ENCODE assay signal across 28 cellular contexts in genomic region chr6:168794515-168794914, GRCh38.
"Had no signal": no experiment of that assay in that cellular context is flagged by ENCODE, and none has a peak within 500 bp of the region (broad histone marks: within the 10 kb centered on the region; RNA-seq: fewer than 3 reads in every experiment).

No MANE protein-coding gene starts in this region.

- H3K4me1 Mint-ChIP-seq: naive B cell; stimulated activated memory B cell treated with anti-CD40 and anti-IgM and Interleukin-4, amounts not matched to agents 10 μg/mL and 1 μg/mL and 100 μg/mL, for 72 hours; stimulated activated naive CD8-positive, alpha-beta T cell treated with anti-CD3 and anti-CD28 coated beads, Interleukin-15, amount 100 ng/mL, for 72 hours had no signal

- H3K27me3 ChIP-seq: ovary, right atrium auricular region, sigmoid colon, spleen, tibial nerve, upper lobe of left lung, vagina had no signal

- H3K4me3 ChIP-seq: left lung, lower lobe of right lung, ovary, right atrium auricular region, sigmoid colon, spleen, tibial nerve, upper lobe of left lung, vagina had no signal

- H3K27ac ChIP-seq: left lung, lower lobe of right lung, ovary, right atrium auricular region, sigmoid colon, spleen, tibial nerve, upper lobe of left lung, vagina had no signal

- H3K36me3 ChIP-seq: left lung, lower lobe of right lung, ovary, right atrium auricular region, sigmoid colon, spleen, tibial nerve, upper lobe of left lung, vagina had no signal

- H3K9me3 Mint-ChIP-seq: mesothelial cell of epicardium; natural killer cell treated with Interleukin-12 subunit alpha and Interleukin-12 subunit beta and Interleukin-15 and Interleukin-18, amount 100 ng/mL, for 72 hours; stimulated activated naive CD8-positive, alpha-beta T cell treated with anti-CD3 and anti-CD28 coated beads, Interleukin-15, amount 100 ng/mL, for 72 hours had no signal

- ATAC-seq: left colon; left lung; lower lobe of right lung; natural killer cell treated with Interleukin-12 subunit alpha and Interleukin-12 subunit beta and Interleukin-15 and Interleukin-18, amount 100 ng/mL, for 72 hours; stimulated activated memory B cell treated with anti-CD40 and anti-IgM and Interleukin-4, amounts not matched to agents 10 μg/mL and 1 μg/mL and 100 μg/mL, for 72 hours; stimulated activated naive CD8-positive, alpha-beta T cell treated with anti-CD3 and anti-CD28 coated beads, Interleukin-15, amount 100 ng/mL, for 72 hours had no signal

- H3K27me3 Mint-ChIP-seq: stimulated activated memory B cell treated with anti-CD40 and anti-IgM and Interleukin-4, amounts not matched to agents 10 μg/mL and 1 μg/mL and 100 μg/mL, for 72 hours had no signal

- H3K9me3 ChIP-seq: lower lobe of right lung, ovary, right atrium auricular region, sigmoid colon, tibial nerve, upper lobe of left lung, vagina had no signal

- H3K36me3 Mint-ChIP-seq: immature natural killer cell; mesothelial cell of epicardium; naive B cell; natural killer cell treated with Interleukin-12 subunit alpha and Interleukin-12 subunit beta and Interleukin-15 and Interleukin-18, amount 100 ng/mL, for 72 hours; stimulated activated memory B cell treated with anti-CD40 and anti-IgM and Interleukin-4, amounts not matched to agents 10 μg/mL and 1 μg/mL and 100 μg/mL, for 72 hours had no signal

- DNase-seq: hypothalamus; immature natural killer cell; kidney; left colon; left lung; lower lobe of right lung; mammary epithelial cell; mesenchymal stem cell; naive B cell; ovary; sigmoid colon; small intestine; spleen; stimulated activated CD4-positive, alpha-beta T cell treated with anti-CD3 and anti-CD28 coated beads, Interleukin-1b, Interleukin-23, amount 100 ng/mL, for 48 hours; stimulated activated CD4-positive, alpha-beta T cell treated with anti-CD3 and anti-CD28 coated beads, Interleukin-2, amount 100 ng/mL, for 48 hours; stimulated activated CD4-positive, alpha-beta T cell treated with anti-CD3 and anti-CD28 coated beads, Interleukin-4, amount 100 ng/mL, for 4 hours; stimulated activated CD8-positive, alpha-beta memory T cell treated with anti-CD3 and anti-CD28 coated beads, Interleukin-4, amount 100 ng/mL, for 48 hours; stimulated activated naive CD4-positive, alpha-beta T cell treated with Interleukin-2 at 50 U/mL for 16 hours; stimulated activated naive CD8-positive, alpha-beta T cell treated with anti-CD3 and anti-CD28 coated beads, Interleukin-15, amount 100 ng/mL, for 72 hours; substantia nigra; upper lobe of left lung had no signal

- H3K27ac Mint-ChIP-seq: mesothelial cell of epicardium; naive B cell; natural killer cell treated with Interleukin-12 subunit alpha and Interleukin-12 subunit beta and Interleukin-15 and Interleukin-18, amount 100 ng/mL, for 72 hours; progenitor cell of endocrine pancreas; stimulated activated memory B cell treated with anti-CD40 and anti-IgM and Interleukin-4, amounts not matched to agents 10 μg/mL and 1 μg/mL and 100 μg/mL, for 72 hours had no signal

- H3K4me3 Mint-ChIP-seq: immature natural killer cell; mesothelial cell of epicardium; naive B cell; natural killer cell treated with Interleukin-12 subunit alpha and Interleukin-12 subunit beta and Interleukin-15 and Interleukin-18, amount 100 ng/mL, for 72 hours; stimulated activated memory B cell treated with anti-CD40 and anti-IgM and Interleukin-4, amounts not matched to agents 10 μg/mL and 1 μg/mL and 100 μg/mL, for 72 hours; stimulated activated naive CD8-positive, alpha-beta T cell treated with anti-CD3 and anti-CD28 coated beads, Interleukin-15, amount 100 ng/mL, for 72 hours had no signal

- H3K4me1 ChIP-seq: left lung, lower lobe of right lung, right atrium auricular region, sigmoid colon, spleen, tibial nerve, upper lobe of left lung, vagina had no signal
